1 cellular context compared by ENCODE assay signal in the genomic region with DNA sequence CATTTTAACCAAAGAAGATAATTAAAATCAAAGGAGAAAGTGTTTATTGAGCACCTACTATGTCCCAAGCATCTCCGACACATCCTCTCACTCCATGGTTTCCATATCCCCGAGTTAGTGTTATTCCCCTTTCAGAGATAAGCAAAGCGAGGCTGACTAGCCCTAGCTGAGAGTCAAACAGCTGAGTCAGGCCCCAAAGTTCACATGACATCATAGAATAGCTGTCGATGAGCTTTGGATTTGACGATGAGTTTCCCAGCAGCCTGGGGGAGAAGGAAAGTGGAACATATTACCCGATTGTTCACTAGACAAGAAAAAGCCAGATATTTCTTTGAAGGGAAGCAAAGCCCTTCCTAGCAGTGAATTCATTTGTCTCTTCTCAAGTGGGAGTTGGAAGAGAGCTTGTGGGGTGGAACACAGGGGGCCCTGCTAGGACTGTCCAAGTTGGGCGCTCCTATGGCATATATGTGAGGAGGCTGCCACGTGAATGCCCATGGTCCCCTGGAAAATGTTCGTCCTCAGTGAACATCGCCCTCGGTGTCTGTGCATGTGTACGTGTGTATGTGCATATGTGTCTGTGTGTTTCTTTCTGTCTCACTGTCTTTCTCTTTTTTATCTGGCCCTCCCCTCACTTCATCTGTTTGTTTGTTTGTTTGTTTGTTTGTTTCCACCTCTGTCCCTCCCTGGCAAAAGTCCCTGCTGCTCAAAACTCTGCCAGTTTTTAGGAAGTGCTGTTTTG.
TF ChIP-seq lines count a peak whose summit lies in the region.

No MANE protein-coding gene starts in this region.

TF ChIP-seq in GM23338, 12 proteins besides CTCF, POLR2A, EP300 and RAD21 (continued from another document):
- TF ChIP-seq, protein P1, sequence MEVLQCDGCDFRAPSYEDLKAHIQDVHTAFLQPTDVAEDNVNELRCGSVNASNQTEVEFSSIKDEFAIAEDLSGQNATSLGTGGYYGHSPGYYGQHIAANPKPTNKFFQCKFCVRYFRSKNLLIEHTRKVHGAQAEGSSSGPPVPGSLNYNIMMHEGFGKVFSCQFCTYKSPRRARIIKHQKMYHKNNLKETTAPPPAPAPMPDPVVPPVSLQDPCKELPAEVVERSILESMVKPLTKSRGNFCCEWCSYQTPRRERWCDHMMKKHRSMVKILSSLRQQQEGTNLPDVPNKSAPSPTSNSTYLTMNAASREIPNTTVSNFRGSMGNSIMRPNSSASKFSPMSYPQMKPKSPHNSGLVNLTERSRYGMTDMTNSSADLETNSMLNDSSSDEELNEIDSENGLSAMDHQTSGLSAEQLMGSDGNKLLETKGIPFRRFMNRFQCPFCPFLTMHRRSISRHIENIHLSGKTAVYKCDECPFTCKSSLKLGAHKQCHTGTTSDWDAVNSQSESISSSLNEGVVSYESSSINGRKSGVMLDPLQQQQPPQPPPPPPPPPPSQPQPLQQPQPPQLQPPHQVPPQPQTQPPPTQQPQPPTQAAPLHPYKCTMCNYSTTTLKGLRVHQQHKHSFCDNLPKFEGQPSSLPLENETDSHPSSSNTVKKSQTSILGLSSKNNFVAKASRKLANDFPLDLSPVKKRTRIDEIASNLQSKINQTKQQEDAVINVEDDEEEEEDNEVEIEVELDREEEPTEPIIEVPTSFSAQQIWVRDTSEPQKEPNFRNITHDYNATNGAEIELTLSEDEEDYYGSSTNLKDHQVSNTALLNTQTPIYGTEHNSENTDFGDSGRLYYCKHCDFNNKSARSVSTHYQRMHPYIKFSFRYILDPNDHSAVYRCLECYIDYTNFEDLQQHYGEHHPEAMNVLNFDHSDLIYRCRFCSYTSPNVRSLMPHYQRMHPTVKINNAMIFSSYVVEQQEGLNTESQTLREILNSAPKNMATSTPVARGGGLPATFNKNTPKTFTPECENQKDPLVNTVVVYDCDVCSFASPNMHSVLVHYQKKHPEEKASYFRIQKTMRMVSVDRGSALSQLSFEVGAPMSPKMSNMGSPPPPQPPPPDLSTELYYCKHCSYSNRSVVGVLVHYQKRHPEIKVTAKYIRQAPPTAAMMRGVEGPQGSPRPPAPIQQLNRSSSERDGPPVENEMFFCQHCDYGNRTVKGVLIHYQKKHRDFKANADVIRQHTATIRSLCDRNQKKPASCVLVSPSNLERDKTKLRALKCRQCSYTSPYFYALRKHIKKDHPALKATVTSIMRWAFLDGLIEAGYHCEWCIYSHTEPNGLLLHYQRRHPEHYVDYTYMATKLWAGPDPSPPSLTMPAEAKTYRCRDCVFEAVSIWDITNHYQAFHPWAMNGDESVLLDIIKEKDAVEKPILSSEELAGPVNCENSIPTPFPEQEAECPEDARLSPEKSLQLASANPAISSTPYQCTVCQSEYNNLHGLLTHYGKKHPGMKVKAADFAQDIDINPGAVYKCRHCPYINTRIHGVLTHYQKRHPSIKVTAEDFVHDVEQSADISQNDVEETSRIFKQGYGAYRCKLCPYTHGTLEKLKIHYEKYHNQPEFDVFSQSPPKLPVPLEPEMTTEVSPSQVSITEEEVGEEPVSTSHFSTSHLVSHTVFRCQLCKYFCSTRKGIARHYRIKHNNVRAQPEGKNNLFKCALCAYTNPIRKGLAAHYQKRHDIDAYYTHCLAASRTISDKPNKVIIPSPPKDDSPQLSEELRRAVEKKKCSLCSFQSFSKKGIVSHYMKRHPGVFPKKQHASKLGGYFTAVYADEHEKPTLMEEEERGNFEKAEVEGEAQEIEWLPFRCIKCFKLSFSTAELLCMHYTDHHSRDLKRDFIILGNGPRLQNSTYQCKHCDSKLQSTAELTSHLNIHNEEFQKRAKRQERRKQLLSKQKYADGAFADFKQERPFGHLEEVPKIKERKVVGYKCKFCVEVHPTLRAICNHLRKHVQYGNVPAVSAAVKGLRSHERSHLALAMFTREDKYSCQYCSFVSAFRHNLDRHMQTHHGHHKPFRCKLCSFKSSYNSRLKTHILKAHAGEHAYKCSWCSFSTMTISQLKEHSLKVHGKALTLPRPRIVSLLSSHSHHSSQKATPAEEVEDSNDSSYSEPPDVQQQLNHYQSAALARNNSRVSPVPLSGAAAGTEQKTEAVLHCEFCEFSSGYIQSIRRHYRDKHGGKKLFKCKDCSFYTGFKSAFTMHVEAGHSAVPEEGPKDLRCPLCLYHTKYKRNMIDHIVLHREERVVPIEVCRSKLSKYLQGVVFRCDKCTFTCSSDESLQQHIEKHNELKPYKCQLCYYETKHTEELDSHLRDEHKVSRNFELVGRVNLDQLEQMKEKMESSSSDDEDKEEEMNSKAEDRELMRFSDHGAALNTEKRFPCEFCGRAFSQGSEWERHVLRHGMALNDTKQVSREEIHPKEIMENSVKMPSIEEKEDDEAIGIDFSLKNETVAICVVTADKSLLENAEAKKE (CRISPR knock-in tag; IDR thresholded peaks at IDR 0.05), result no peak
- TF ChIP-seq EZH2phosphoT487 (IDR thresholded peaks at IDR 0.05; ENCODE audit: unreplicated experiment), result no peak
